In the genomic region with DNA sequence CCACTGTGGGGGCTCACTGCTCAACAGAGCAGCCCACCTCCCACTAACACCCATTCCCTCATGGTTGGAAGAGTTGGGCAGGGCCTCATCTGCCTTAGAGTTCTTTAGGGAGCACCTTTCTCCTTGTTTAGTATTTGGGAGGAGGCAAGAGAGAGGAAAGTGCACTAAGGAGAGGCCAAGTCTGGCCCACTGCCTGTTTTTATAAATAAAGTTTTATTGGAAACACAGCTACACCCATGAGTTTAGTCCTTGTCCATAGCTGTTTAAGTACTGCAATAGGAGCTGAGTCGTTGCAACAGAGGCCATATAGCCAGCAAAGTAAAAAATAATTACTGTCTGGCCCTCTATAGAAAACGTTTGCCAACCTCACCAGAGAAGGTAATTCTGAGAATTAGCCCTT, we compare ENCODE assay signal across 24 cellular contexts.
DNase-seq lines count a peak whose midpoint lies in the region; ATAC-seq, FAIRE-seq and TF ChIP-seq lines count a peak whose summit lies in the region.
"Had no signal": no experiment of that assay in that cellular context is flagged by ENCODE, and none has a peak within 500 bp of the region (broad histone marks: within the 10 kb centered on the region; RNA-seq: fewer than 3 reads in every experiment).

No MANE protein-coding gene starts in this region.

- H3K27me3 ChIP-seq in osteoblast (ENCODE audit: insufficient read depth, low read length): no peaks in the 10 kb centered on the region
- H3K27me3 ChIP-seq: BLaER1 treated with 17β-estradiol and CSF1 and Interleukin-3, amounts not matched to agents 10 nM and 100 nM had no signal

- no peaks in the 10 kb centered on the region for H3K36me3 Mint-ChIP-seq in glutamatergic neuron (ENCODE audit: unreplicated experiment)

- H4K20me1 ChIP-seq in osteoblast (ENCODE audit: insufficient read depth, low read length): no peaks in the 10 kb centered on the region
- H4K20me1 ChIP-seq: BLaER1 treated with 17β-estradiol and CSF1 and Interleukin-3, amounts not matched to agents 10 nM and 100 nM had no signal

- H3K4me3 ChIP-seq in A549 (no peak overlapping the region), osteoblast (ENCODE audit: insufficient read depth, low read length) (no peak overlapping the region)
- H3K4me3 ChIP-seq: BLaER1 treated with 17β-estradiol and CSF1 and Interleukin-3, amounts not matched to agents 10 nM and 100 nM had no signal

- H3K27ac ChIP-seq in A549 (peak overlapping the region; percentile 86 to 88; a peak in 5 of 6 replicates), osteoblast (ENCODE audit: low read depth, low read length) (peak overlapping the region; percentile 91)
- H3K27ac ChIP-seq: HL-60 had no signal

- H3K9me3 Mint-ChIP-seq in glutamatergic neuron (ENCODE audit: unreplicated experiment): peaks cover 15% of the 10 kb centered on the region
- H3K9me3 Mint-ChIP-seq: CD4-positive, alpha-beta T cell had no signal

- ATAC-seq in A549: no peak
- ATAC-seq: HCT116 had no signal

- TF ChIP-seq POLR2A in A549 (IDR thresholded peaks at IDR 0.05; ENCODE audit: low read length): no peak

- no peak for TF ChIP-seq RAD21 in A549 (conservative IDR thresholded peaks at IDR 0.05 in 1 of 2, IDR thresholded peaks at IDR 0.05 in 1 of 2)

- H3K36me3 ChIP-seq in osteoblast (ENCODE audit: insufficient read depth, low read length): no peaks in the 10 kb centered on the region
- H3K36me3 ChIP-seq: BLaER1 treated with 17β-estradiol and CSF1 and Interleukin-3, amounts not matched to agents 10 nM and 100 nM had no signal

- H3K9me3 ChIP-seq in A549 (peaks cover 6% of the 10 kb centered on the region; the same call in 1 of the 3 replicates), osteoblast (ENCODE audit: low read depth, low read length) (no peaks in the 10 kb centered on the region)

- H3K27ac Mint-ChIP-seq in glutamatergic neuron (ENCODE audit: unreplicated experiment): peak overlapping the region; percentile 28
- H3K27ac Mint-ChIP-seq: CD4-positive, alpha-beta T cell had no signal

- H3K4me1 ChIP-seq in A549: peaks cover 52% of the 10 kb centered on the region
- peaks cover 20% of the 10 kb centered on the region for H3K4me1 ChIP-seq in osteoblast (ENCODE audit: insufficient read depth, low read length)

- no peak for TF ChIP-seq EP300 in A549 (IDR thresholded peaks at IDR 0.05)

- H3K79me2 ChIP-seq in osteoblast (ENCODE audit: insufficient read depth, low read length): no peaks in the 10 kb centered on the region

- H3K4me3 Mint-ChIP-seq in glutamatergic neuron (ENCODE audit: unreplicated experiment): no peak overlapping the region
- H3K4me3 Mint-ChIP-seq: CD4-positive, alpha-beta T cell had no signal

- H3K4me2 ChIP-seq in A549 (no peak overlapping the region), osteoblast (ENCODE audit: insufficient read depth, low read length) (no peak overlapping the region)

- H2AFZ ChIP-seq in osteoblast (ENCODE audit: low read length): no peak overlapping the region

- DNase-seq in A549 (ENCODE audit: low read depth in 1 of 2, low spot score in 1 of 2) (no peak), NCI-H1694 treated with DMSO at 0.1 percent for 48 hours (lab: John Stamatoyannopoulos, UW) (peak; percentile 54), glutamatergic neuron (no peak), osteoblast (ENCODE audit: insufficient read length, low spot score, missing footprints) (no peak), cerebellar cortex (ENCODE audit: low spot score) (no peak), globus pallidus (ENCODE audit: low spot score) (no peak), NCI-H187 treated with DMSO at 0.1 percent for 48 hours (lab: John Stamatoyannopoulos, UW) (no peak), DMS79 treated with DMSO at 0.1 percent for 48 hours (lab: John Stamatoyannopoulos, UW) (no peak)
- DNase-seq: AML-193; CD4-positive, alpha-beta T cell; COR-L47; DND-41; Kasumi-1; NCI-H1105 treated with DMSO at 0.1 percent for 48 hours; NCI-H146; NCI-H2081; NCI-H226; NCI-H510A; Right ventricle myocardium superior; RPMI8226 had no signal

- CTCF ChIA-PET in A549 (lab: Yijun Ruan, JAX): interaction anchor here (0.7 to 16.8 kb wide), 5 partner anchors 61 to 176 kb away, joined by 3 to 486 read pairs (median 8); no protein-coding TSS in a partner anchor

- H3K27me3 Mint-ChIP-seq in glutamatergic neuron (ENCODE audit: unreplicated experiment): peaks cover 19% of the 10 kb centered on the region
- H3K27me3 Mint-ChIP-seq: CD4-positive, alpha-beta T cell had no signal

- FAIRE-seq in A549 (lab: Jason Lieb, UNC): no peak
- FAIRE-seq: GM19239 had no signal

- 51% methylated on average over 2 of the region's 2 CpGs for WGBS in A549 (ENCODE audit: missing lambda C conversion rate)

- POLR2A ChIA-PET in A549 (lab: Yijun Ruan, JAX): no interaction called here

- peaks cover 36% of the 10 kb centered on the region for H3K4me1 Mint-ChIP-seq in glutamatergic neuron (ENCODE audit: low read depth, unreplicated experiment)

- TF ChIP-seq CTCF in A549 (IDR thresholded peaks at IDR 0.05) (no peak), glutamatergic neuron (IDR thresholded peaks at IDR 0.05; ENCODE audit: partially characterized antibody, unreplicated experiment) (no peak), osteoblast (IDR thresholded peaks at IDR 0.05; ENCODE audit: extremely low read depth, low read depth, low read length) (no peak)

TF ChIP-seq in A549, 52 proteins besides CTCF, POLR2A, EP300 and RAD21:
- TF ChIP-seq ESRRA (IDR thresholded peaks at IDR 0.05; ENCODE audit: borderline replicate concordance, low read length) (no peak), KDM1A (IDR thresholded peaks at IDR 0.05; ENCODE audit: low read depth) (no peak), CHD2 (IDR thresholded peaks at IDR 0.05; ENCODE audit: low read length, partially characterized antibody) (no peak), HOXB13 (CRISPR knock-in tag; IDR thresholded peaks at IDR 0.05; ENCODE audit: low read depth) (no peak), NR3C1 (IDR thresholded peaks at IDR 0.05) (no peak), CEBPB (IDR thresholded peaks at IDR 0.05) (no peak)
- TF ChIP-seq, protein P1, sequence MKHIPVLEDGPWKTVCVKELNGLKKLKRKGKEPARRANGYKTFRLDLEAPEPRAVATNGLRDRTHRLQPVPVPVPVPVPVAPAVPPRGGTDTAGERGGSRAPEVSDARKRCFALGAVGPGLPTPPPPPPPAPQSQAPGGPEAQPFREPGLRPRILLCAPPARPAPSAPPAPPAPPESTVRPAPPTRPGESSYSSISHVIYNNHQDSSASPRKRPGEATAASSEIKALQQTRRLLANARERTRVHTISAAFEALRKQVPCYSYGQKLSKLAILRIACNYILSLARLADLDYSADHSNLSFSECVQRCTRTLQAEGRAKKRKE (CRISPR knock-in tag; IDR thresholded peaks at IDR 0.05; ENCODE audit: low read depth): no peak
- TF ChIP-seq, protein P2, sequence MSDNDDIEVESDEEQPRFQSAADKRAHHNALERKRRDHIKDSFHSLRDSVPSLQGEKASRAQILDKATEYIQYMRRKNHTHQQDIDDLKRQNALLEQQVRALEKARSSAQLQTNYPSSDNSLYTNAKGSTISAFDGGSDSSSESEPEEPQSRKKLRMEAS (IDR thresholded peaks at IDR 0.05): no peak
- TF ChIP-seq, protein P3, sequence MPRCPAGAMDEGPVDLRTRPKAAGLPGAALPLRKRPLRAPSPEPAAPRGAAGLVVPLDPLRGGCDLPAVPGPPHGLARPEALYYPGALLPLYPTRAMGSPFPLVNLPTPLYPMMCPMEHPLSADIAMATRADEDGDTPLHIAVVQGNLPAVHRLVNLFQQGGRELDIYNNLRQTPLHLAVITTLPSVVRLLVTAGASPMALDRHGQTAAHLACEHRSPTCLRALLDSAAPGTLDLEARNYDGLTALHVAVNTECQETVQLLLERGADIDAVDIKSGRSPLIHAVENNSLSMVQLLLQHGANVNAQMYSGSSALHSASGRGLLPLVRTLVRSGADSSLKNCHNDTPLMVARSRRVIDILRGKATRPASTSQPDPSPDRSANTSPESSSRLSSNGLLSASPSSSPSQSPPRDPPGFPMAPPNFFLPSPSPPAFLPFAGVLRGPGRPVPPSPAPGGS (IDR thresholded peaks at IDR 0.05): no peak
- TF ChIP-seq, protein P4, sequence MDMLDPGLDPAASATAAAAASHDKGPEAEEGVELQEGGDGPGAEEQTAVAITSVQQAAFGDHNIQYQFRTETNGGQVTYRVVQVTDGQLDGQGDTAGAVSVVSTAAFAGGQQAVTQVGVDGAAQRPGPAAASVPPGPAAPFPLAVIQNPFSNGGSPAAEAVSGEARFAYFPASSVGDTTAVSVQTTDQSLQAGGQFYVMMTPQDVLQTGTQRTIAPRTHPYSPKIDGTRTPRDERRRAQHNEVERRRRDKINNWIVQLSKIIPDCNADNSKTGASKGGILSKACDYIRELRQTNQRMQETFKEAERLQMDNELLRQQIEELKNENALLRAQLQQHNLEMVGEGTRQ (IDR thresholded peaks at IDR 0.05): no peak
